Comparison of ENCODE assay signal across 2 cellular contexts in the genomic region with DNA sequence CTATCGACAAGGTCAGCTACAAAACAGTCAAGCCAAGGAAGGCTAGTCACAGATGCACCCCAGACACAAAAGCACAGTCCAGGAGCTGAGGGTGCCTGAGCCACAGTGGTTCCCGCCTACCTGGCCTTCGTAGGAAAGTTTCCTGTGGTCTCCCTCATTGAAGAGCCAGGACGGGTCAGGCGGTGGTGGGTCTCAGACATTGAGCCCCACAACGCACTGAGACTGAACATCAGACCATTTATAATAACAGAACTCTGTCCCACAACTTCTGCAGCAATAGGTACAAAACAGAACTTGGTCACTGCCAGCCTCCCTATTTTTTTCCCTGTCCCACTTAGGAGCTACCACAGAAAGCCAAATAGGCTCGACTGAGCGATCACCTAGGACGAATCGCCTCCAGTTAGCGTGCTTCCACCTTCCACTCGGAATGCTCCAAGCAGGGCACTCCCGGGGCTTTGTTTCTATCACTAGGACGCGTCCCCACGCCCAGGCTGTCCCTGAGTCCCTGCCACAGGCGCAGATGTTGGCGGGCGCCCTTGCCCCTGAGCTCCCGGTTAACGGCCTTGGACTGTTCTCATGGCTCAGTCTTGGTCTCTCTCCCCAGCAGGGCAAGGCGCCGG.
TF ChIP-seq lines count a peak whose summit lies in the region.

No MANE protein-coding gene starts in this region.

TF ChIP-seq in GM23338, 12 proteins besides CTCF, POLR2A, EP300 and RAD21 (continued from another document):
- TF ChIP-seq REST (IDR thresholded peaks at IDR 0.05; ENCODE audit: unreplicated experiment) (no peak), JUNB (IDR thresholded peaks at IDR 0.05; ENCODE audit: unreplicated experiment) (no peak), EZH2 (IDR thresholded peaks at IDR 0.05; ENCODE audit: low read depth, unreplicated experiment) (no peak), CREB1 (CRISPR knock-in tag; IDR thresholded peaks at IDR 0.05; ENCODE audit: low read depth) (no peak)

TF ChIP-seq in WTC11, 78 proteins besides CTCF, POLR2A, EP300 and RAD21 (continued from another document):
- TF ChIP-seq ZNF532 (CRISPR knock-in tag; IDR thresholded peaks at IDR 0.05; ENCODE audit: borderline replicate concordance) (no peak), ESRRA (CRISPR knock-in tag; IDR thresholded peaks at IDR 0.05; ENCODE audit: borderline replicate concordance) (0 out of 2 replicates have a peak, but pooled peaks have one; percentile 6), AFF4 (CRISPR knock-in tag; IDR thresholded peaks at IDR 0.05; ENCODE audit: borderline replicate concordance) (no peak), SP1 (CRISPR knock-in tag; conservative IDR thresholded peaks at IDR 0.05) (no peak)
- TF ChIP-seq, protein P1, sequence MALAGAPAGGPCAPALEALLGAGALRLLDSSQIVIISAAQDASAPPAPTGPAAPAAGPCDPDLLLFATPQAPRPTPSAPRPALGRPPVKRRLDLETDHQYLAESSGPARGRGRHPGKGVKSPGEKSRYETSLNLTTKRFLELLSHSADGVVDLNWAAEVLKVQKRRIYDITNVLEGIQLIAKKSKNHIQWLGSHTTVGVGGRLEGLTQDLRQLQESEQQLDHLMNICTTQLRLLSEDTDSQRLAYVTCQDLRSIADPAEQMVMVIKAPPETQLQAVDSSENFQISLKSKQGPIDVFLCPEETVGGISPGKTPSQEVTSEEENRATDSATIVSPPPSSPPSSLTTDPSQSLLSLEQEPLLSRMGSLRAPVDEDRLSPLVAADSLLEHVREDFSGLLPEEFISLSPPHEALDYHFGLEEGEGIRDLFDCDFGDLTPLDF (CRISPR knock-in tag; IDR thresholded peaks at IDR 0.05) = no peak
